ENCODE assay signal across 10 cellular contexts in the genomic region with DNA sequence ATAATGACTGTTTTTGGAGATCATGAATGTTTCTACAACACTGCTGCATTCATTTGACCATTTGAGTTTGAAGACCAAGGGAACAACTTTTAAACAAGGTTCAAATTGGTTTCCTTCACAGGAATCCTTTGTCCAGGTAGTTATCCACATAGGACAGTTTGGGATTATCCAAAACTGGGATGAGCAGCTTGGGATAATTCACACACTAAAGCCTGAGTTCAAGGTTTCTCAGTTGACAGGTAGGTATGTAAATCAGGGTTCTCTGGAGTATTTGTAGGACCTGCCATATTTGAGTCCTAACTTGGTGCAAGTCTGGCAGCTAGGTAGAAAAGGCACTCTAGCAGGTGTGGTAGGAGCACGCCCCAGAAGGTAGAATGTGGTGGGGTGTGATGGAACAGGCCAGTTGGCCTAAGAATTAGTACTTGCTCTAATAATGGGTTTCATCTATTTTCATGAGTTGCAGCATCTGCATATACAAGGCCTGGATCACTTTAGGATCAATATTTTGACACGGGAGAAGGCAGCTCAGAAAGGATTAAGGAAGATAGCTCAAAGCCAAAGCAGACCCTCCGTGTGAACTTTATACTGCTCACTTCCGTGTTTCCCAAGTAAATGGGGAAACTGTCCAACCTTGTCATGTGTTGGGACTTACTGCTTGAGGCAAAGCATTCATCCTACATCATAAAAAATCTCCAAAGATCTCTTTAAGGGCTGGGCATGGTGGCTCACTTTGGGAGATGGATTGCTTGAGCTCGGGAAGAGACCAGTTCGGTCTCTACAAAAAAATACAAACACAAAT. TPM values are rescaled to one million over a fixed set of nuclear protein-coding genes. Genes with fewer than 3 reads are reported as not detected.
DNase-seq lines count a peak whose midpoint lies in the region; FAIRE-seq and TF ChIP-seq lines count a peak whose summit lies in the region.
"Had no signal": no experiment of that assay in that cellular context is flagged by ENCODE, and none has a peak within 500 bp of the region (broad histone marks: within the 10 kb centered on the region; RNA-seq: fewer than 3 reads in every experiment).

No MANE protein-coding gene starts in this region.

- no peaks in the 10 kb centered on the region for H3K27me3 Mint-ChIP-seq in T-helper 1 cell treated with Interleukin-12 subunit alpha and Interleukin-12 subunit beta and Interleukin-4 antibody, amounts not matched to agents 30 μg/mL and 1 μg/mL, for 36 hours (ENCODE audit: low read depth)
- no peaks in the 10 kb centered on the region for H3K27me3 Mint-ChIP-seq in activated naive CD4-positive, alpha-beta T cell treated with anti-CD3 and anti-CD28 coated beads, Interleukin-2, amount 50 U/mL, for 24 hours
- H3K27me3 Mint-ChIP-seq in osteocyte (ENCODE audit: unreplicated experiment): no peaks in the 10 kb centered on the region

- peaks cover 45% of the 10 kb centered on the region for H3K36me3 Mint-ChIP-seq in T-helper 1 cell treated with Interleukin-12 subunit alpha and Interleukin-12 subunit beta and Interleukin-4 antibody, amounts not matched to agents 30 μg/mL and 1 μg/mL, for 36 hours (ENCODE audit: low read depth)
- peaks cover 25% of the 10 kb centered on the region for H3K36me3 Mint-ChIP-seq in activated naive CD4-positive, alpha-beta T cell treated with anti-CD3 and anti-CD28 coated beads, Interleukin-2, amount 50 U/mL, for 24 hours
- peaks cover 27% of the 10 kb centered on the region for H3K36me3 Mint-ChIP-seq in osteocyte (ENCODE audit: unreplicated experiment)

- H3K27ac Mint-ChIP-seq in T-helper 1 cell treated with Interleukin-12 subunit alpha and Interleukin-12 subunit beta and Interleukin-4 antibody, amounts not matched to agents 30 μg/mL and 1 μg/mL, for 36 hours: peak overlapping the region; percentile 10
- peak overlapping the region; percentile 84 for H3K27ac Mint-ChIP-seq in activated naive CD4-positive, alpha-beta T cell treated with anti-CD3 and anti-CD28 coated beads, Interleukin-2, amount 50 U/mL, for 24 hours
- peak overlapping the region; percentile 18 for H3K27ac Mint-ChIP-seq in osteocyte (ENCODE audit: unreplicated experiment)

- no peak for TF ChIP-seq CTCF in osteocyte (IDR thresholded peaks at IDR 0.05)

- H3K4me1 Mint-ChIP-seq in T-helper 1 cell treated with Interleukin-12 subunit alpha and Interleukin-12 subunit beta and Interleukin-4 antibody, amounts not matched to agents 30 μg/mL and 1 μg/mL, for 36 hours (ENCODE audit: low read depth): peaks cover 24% of the 10 kb centered on the region
- peaks cover 26% of the 10 kb centered on the region for H3K4me1 Mint-ChIP-seq in activated naive CD4-positive, alpha-beta T cell treated with anti-CD3 and anti-CD28 coated beads, Interleukin-2, amount 50 U/mL, for 24 hours
- H3K4me1 Mint-ChIP-seq in osteocyte (ENCODE audit: unreplicated experiment): peaks cover 22% of the 10 kb centered on the region

- H3K9me3 Mint-ChIP-seq in T-helper 1 cell treated with Interleukin-12 subunit alpha and Interleukin-12 subunit beta and Interleukin-4 antibody, amounts not matched to agents 30 μg/mL and 1 μg/mL, for 36 hours: no peaks in the 10 kb centered on the region
- no peaks in the 10 kb centered on the region for H3K9me3 Mint-ChIP-seq in activated naive CD4-positive, alpha-beta T cell treated with anti-CD3 and anti-CD28 coated beads, Interleukin-2, amount 50 U/mL, for 24 hours
- H3K9me3 Mint-ChIP-seq in osteocyte (ENCODE audit: unreplicated experiment): no peaks in the 10 kb centered on the region

- no peak for DNase-seq in T-helper 1 cell
- peak; percentile 31 for DNase-seq in LoVo (ENCODE audit: low spot score)
- no peak for DNase-seq in osteocyte (ENCODE audit: extremely low spot score, unreplicated experiment)
- no peak for DNase-seq in NK-92 treated with Interleukin-12 subunit alpha and Interleukin-12 subunit beta, amount 100 ng/mL, for 24 hours (lab: John Stamatoyannopoulos, UW)
- no peak for DNase-seq in HTR-8/SVneo (ENCODE audit: insufficient read length, low spot score)
- no peak for DNase-seq in DMS79 treated with DMSO at 0.1 percent for 48 hours (lab: John Stamatoyannopoulos, UW)
- DNase-seq: colonic mucosa, NCI-H526 had no signal

- no peak overlapping the region for H3K4me3 Mint-ChIP-seq in T-helper 1 cell treated with Interleukin-12 subunit alpha and Interleukin-12 subunit beta and Interleukin-4 antibody, amounts not matched to agents 30 μg/mL and 1 μg/mL, for 36 hours
- H3K4me3 Mint-ChIP-seq in activated naive CD4-positive, alpha-beta T cell treated with anti-CD3 and anti-CD28 coated beads, Interleukin-2, amount 50 U/mL, for 24 hours: peak overlapping the region; percentile 69
- H3K4me3 Mint-ChIP-seq in osteocyte (ENCODE audit: unreplicated experiment): no peak overlapping the region

- no peak for FAIRE-seq in HTR-8/SVneo (lab: Jason Lieb, UNC)

RNA-seq across cellular contexts. Expression of gene RAB42, which starts 14.1 kb away (rescaled TPM):
- total RNA-seq in osteocyte: 0.56 and 1.6 TPM in 2 replicates

RNA-seq across cellular contexts. Expression of gene TRNAU1AP, which starts 25.1 kb away (rescaled TPM):
- 21.2 and 23.3 TPM in 2 replicates for total RNA-seq in osteocyte

Comparison
In these comparisons a context has a peak if more than half of its experiments do, and no peak if none do; other contexts are left out.
1. H3K27ac Mint-ChIP-seq: peak in every context shown above with its lines; median percentile 84 in activated naive CD4-positive, alpha-beta T cell treated with anti-CD3 and anti-CD28 coated beads, Interleukin-2, amount 50 U/mL, for 24 hours; 18 in osteocyte; 10 in T-helper 1 cell treated with Interleukin-12 subunit alpha and Interleukin-12 subunit beta and Interleukin-4 antibody, amounts not matched to agents 30 μg/mL and 1 μg/mL, for 36 hours.